Comparison of ENCODE assay signal across 1 cellular context in the genomic region with DNA sequence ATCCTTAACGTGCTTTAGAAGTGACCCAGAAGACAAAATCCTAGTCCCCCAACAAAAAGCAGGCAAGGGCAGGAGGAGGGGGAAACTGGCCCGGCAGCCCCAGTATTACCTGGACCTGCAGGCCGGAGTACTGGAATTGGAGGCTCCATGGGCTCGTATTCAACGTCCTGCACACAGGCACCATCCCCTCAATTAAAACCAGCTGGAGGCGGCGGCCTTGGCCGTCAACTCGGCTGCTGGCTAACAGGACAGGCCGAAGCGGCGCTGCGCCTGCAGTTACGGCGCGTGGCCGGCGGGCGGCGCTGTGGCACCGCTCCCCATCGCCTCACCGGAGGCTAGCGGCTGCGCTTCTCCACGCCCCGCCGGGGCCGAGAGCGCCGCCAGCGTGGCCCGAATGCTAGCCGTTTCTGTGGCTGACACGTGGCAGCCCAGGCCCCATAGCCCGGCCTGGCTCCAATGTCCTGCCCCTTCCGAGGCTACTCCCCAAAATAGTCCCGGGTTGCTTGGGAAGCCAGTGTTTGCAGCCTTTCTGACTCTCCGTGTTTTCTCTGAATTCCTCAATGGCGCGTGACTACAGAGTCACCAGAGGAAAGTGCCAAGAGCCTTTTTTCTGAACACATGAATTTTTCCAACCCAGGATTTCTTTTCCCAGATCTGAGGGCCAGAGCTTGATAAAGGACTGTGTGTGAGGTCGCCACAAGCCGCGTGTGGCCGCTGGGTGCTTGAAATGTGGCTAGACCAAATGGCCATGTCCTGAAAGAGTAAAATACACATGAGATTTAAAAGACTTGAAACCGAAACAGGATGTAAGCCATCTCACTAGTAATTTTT.
A peak's percentile ranks its signal among the peaks of the same experiment; 100 is the strongest.
TF ChIP-seq lines count a peak whose summit lies in the region.

No MANE protein-coding gene starts in this region.

TF ChIP-seq in K562, 482 proteins besides CTCF, POLR2A, EP300 and RAD21 (continued from another document and continues in another):
- TF ChIP-seq, protein P1, sequence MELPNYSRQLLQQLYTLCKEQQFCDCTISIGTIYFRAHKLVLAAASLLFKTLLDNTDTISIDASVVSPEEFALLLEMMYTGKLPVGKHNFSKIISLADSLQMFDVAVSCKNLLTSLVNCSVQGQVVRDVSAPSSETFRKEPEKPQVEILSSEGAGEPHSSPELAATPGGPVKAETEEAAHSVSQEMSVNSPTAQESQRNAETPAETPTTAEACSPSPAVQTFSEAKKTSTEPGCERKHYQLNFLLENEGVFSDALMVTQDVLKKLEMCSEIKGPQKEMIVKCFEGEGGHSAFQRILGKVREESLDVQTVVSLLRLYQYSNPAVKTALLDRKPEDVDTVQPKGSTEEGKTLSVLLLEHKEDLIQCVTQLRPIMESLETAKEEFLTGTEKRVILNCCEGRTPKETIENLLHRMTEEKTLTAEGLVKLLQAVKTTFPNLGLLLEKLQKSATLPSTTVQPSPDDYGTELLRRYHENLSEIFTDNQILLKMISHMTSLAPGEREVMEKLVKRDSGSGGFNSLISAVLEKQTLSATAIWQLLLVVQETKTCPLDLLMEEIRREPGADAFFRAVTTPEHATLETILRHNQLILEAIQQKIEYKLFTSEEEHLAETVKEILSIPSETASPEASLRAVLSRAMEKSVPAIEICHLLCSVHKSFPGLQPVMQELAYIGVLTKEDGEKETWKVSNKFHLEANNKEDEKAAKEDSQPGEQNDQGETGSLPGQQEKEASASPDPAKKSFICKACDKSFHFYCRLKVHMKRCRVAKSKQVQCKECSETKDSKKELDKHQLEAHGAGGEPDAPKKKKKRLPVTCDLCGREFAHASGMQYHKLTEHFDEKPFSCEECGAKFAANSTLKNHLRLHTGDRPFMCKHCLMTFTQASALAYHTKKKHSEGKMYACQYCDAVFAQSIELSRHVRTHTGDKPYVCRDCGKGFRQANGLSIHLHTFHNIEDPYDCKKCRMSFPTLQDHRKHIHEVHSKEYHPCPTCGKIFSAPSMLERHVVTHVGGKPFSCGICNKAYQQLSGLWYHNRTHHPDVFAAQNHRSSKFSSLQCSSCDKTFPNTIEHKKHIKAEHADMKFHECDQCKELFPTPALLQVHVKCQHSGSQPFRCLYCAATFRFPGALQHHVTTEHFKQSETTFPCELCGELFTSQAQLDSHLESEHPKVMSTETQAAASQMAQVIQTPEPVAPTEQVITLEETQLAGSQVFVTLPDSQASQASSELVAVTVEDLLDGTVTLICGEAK (IDR thresholded peaks at IDR 0.05) = no peak; the same call in 1 of the 2 replicates
- TF ChIP-seq, protein P1 (CRISPR knock-in tag; IDR thresholded peaks at IDR 0.05) = peak; percentile 50
- no peak for TF ChIP-seq ZNF232 (CRISPR knock-in tag; IDR thresholded peaks at IDR 0.05)
- no peak for TF ChIP-seq SMARCC2 (IDR thresholded peaks at IDR 0.05; ENCODE audit: low read depth)
- TF ChIP-seq, protein P2, sequence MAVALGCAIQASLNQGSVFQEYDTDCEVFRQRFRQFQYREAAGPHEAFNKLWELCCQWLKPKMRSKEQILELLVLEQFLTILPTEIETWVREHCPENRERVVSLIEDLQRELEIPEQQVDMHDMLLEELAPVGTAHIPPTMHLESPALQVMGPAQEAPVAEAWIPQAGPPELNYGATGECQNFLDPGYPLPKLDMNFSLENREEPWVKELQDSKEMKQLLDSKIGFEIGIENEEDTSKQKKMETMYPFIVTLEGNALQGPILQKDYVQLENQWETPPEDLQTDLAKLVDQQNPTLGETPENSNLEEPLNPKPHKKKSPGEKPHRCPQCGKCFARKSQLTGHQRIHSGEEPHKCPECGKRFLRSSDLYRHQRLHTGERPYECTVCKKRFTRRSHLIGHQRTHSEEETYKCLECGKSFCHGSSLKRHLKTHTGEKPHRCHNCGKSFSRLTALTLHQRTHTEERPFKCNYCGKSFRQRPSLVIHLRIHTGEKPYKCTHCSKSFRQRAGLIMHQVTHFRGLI (CRISPR knock-in tag; IDR thresholded peaks at IDR 0.05) = no peak
- TF ChIP-seq, protein P3, sequence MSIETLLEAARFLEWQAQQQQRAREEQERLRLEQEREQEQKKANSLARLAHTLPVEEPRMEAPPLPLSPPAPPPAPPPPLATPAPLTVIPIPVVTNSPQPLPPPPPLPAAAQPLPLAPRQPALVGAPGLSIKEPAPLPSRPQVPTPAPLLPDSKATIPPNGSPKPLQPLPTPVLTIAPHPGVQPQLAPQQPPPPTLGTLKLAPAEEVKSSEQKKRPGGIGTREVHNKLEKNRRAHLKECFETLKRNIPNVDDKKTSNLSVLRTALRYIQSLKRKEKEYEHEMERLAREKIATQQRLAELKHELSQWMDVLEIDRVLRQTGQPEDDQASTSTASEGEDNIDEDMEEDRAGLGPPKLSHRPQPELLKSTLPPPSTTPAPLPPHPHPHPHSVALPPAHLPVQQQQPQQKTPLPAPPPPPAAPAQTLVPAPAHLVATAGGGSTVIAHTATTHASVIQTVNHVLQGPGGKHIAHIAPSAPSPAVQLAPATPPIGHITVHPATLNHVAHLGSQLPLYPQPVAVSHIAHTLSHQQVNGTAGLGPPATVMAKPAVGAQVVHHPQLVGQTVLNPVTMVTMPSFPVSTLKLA (conservative IDR thresholded peaks at IDR 0.05) = peak; percentile 96 to 99
- peak; percentile 62 for TF ChIP-seq SIN3B (IDR thresholded peaks at IDR 0.05; ENCODE audit: low read depth)
- TF ChIP-seq, protein P4, sequence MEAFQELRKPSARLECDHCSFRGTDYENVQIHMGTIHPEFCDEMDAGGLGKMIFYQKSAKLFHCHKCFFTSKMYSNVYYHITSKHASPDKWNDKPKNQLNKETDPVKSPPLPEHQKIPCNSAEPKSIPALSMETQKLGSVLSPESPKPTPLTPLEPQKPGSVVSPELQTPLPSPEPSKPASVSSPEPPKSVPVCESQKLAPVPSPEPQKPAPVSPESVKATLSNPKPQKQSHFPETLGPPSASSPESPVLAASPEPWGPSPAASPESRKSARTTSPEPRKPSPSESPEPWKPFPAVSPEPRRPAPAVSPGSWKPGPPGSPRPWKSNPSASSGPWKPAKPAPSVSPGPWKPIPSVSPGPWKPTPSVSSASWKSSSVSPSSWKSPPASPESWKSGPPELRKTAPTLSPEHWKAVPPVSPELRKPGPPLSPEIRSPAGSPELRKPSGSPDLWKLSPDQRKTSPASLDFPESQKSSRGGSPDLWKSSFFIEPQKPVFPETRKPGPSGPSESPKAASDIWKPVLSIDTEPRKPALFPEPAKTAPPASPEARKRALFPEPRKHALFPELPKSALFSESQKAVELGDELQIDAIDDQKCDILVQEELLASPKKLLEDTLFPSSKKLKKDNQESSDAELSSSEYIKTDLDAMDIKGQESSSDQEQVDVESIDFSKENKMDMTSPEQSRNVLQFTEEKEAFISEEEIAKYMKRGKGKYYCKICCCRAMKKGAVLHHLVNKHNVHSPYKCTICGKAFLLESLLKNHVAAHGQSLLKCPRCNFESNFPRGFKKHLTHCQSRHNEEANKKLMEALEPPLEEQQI (IDR thresholded peaks at IDR 0.05) = 0 out of 2 replicates have a peak, but pooled peaks have one; percentile 5
- TF ChIP-seq CBX8 (IDR thresholded peaks at IDR 0.05; ENCODE audit: borderline replicate concordance, extremely low read depth, low read depth, low read length, poor library complexity, severe bottlenecking) = no peak
- TF ChIP-seq TBP (optimal IDR thresholded peaks at IDR 0.05; ENCODE audit: low read depth, low read length) = peak; percentile 62
- TF ChIP-seq, protein P5, sequence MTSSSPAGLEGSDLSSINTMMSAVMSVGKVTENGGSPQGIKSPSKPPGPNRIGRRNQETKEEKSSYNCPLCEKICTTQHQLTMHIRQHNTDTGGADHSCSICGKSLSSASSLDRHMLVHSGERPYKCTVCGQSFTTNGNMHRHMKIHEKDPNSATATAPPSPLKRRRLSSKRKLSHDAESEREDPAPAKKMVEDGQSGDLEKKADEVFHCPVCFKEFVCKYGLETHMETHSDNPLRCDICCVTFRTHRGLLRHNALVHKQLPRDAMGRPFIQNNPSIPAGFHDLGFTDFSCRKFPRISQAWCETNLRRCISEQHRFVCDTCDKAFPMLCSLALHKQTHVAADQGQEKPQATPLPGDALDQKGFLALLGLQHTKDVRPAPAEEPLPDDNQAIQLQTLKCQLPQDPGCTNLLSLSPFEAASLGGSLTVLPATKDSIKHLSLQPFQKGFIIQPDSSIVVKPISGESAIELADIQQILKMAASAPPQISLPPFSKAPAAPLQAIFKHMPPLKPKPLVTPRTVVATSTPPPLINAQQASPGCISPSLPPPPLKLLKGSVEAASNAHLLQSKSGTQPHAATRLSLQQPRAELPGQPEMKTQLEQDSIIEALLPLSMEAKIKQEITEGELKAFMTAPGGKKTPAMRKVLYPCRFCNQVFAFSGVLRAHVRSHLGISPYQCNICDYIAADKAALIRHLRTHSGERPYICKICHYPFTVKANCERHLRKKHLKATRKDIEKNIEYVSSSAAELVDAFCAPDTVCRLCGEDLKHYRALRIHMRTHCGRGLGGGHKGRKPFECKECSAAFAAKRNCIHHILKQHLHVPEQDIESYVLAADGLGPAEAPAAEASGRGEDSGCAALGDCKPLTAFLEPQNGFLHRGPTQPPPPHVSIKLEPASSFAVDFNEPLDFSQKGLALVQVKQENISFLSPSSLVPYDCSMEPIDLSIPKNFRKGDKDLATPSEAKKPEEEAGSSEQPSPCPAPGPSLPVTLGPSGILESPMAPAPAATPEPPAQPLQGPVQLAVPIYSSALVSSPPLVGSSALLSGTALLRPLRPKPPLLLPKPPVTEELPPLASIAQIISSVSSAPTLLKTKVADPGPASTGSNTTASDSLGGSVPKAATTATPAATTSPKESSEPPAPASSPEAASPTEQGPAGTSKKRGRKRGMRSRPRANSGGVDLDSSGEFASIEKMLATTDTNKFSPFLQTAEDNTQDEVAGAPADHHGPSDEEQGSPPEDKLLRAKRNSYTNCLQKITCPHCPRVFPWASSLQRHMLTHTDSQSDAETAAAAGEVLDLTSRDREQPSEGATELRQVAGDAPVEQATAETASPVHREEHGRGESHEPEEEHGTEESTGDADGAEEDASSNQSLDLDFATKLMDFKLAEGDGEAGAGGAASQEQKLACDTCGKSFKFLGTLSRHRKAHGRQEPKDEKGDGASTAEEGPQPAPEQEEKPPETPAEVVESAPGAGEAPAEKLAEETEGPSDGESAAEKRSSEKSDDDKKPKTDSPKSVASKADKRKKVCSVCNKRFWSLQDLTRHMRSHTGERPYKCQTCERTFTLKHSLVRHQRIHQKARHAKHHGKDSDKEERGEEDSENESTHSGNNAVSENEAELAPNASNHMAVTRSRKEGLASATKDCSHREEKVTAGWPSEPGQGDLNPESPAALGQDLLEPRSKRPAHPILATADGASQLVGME (CRISPR knock-in tag; IDR thresholded peaks at IDR 0.05) = 0 out of 2 replicates have a peak, but pooled peaks have one; percentile 26
- TF ChIP-seq, protein P6, sequence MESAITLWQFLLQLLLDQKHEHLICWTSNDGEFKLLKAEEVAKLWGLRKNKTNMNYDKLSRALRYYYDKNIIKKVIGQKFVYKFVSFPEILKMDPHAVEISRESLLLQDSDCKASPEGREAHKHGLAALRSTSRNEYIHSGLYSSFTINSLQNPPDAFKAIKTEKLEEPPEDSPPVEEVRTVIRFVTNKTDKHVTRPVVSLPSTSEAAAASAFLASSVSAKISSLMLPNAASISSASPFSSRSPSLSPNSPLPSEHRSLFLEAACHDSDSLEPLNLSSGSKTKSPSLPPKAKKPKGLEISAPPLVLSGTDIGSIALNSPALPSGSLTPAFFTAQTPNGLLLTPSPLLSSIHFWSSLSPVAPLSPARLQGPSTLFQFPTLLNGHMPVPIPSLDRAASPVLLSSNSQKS (CRISPR knock-in tag; IDR thresholded peaks at IDR 0.05) = no peak
- TF ChIP-seq DACH1 (IDR thresholded peaks at IDR 0.05; ENCODE audit: partially characterized antibody) = peak; percentile 67
- TF ChIP-seq SIRT6 (IDR thresholded peaks at IDR 0.05; ENCODE audit: low read depth, low read length) = no peak
- TF ChIP-seq ZNF707 (CRISPR knock-in tag; conservative IDR thresholded peaks at IDR 0.05) = no peak
- TF ChIP-seq, protein P7, sequence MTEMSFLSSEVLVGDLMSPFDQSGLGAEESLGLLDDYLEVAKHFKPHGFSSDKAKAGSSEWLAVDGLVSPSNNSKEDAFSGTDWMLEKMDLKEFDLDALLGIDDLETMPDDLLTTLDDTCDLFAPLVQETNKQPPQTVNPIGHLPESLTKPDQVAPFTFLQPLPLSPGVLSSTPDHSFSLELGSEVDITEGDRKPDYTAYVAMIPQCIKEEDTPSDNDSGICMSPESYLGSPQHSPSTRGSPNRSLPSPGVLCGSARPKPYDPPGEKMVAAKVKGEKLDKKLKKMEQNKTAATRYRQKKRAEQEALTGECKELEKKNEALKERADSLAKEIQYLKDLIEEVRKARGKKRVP (CRISPR knock-in tag; IDR thresholded peaks at IDR 0.05) = no peak
- TF ChIP-seq RBM25 (IDR thresholded peaks at IDR 0.05; ENCODE audit: low read depth, low read length, severe bottlenecking) = peak; percentile 59
- peak; percentile 89 for TF ChIP-seq TGIF2 (CRISPR knock-in tag; IDR thresholded peaks at IDR 0.05)
- peak; percentile 51 for TF ChIP-seq HCFC1 (IDR thresholded peaks at IDR 0.05; ENCODE audit: low read depth, low read length)
- TF ChIP-seq HEY1 (CRISPR knock-in tag; IDR thresholded peaks at IDR 0.05; ENCODE audit: borderline replicate concordance) = 0 out of 2 replicates have a peak, but pooled peaks have one; percentile 85
- TF ChIP-seq CCNT2 (IDR thresholded peaks at IDR 0.05; ENCODE audit: borderline replicate concordance, extremely low read depth, insufficient read length, low read depth, low read length) = peak; percentile 91
- no peak for TF ChIP-seq RFX7 (CRISPR knock-in tag; IDR thresholded peaks at IDR 0.05)
